1 cellular context compared by ENCODE assay signal in the genomic region with DNA sequence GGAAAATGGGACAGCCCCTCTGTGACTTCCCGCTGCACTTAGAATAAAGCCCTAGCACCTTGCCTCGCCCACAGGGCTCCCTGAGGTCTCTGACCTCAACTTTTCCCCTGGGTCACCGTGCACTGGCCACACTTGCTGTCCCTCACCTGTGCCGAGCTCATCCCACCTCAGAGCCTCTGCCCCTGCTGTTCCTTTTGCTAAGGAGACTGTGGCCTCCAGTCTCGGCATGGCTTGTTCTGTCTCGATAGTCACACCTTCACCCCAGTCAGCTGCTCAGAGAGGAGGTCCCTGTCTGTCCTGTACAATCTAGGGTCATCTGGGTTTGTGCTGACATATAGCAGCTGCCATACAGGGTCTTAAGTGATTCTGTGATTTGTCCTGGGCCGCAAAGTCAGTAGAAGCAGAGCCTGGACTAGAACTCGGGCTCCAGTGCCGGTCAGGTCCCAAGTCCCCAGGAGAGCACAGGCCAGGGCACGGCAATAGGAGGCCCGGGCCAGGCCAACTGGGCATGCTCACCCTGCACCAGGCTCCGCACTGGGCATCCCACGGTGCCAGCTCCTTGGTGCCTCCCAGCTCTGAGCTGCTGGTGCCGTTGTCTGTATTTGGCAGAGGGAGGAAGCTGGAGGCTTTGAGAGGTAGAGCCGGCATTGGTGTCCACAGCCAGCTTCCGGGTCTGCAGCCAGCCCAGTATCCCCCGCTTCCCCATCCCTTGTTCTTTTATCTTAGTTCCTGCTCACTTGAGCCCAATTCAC.
TF ChIP-seq lines count a peak whose summit lies in the region.

No MANE protein-coding gene starts in this region.

TF ChIP-seq in H1, 55 proteins besides CTCF, POLR2A, EP300 and RAD21:
- no peak for TF ChIP-seq JUN (IDR thresholded peaks at IDR 0.05; ENCODE audit: low read depth, low read length)
- no peak for TF ChIP-seq EZH2 (IDR thresholded peaks at IDR 0.05; ENCODE audit: low read depth, low read length, severe bottlenecking)
